ENCODE assay signal across 16 cellular contexts in genomic region chr12:122348505-122348904, GRCh38.
DNase-seq lines count a peak whose midpoint lies in the region; ATAC-seq and TF ChIP-seq lines count a peak whose summit lies in the region.
"Had no signal": no experiment of that assay in that cellular context is flagged by ENCODE, and none has a peak within 500 bp of the region (broad histone marks: within the 10 kb centered on the region; RNA-seq: fewer than 3 reads in every experiment).

No MANE protein-coding gene starts in this region.

- no peaks in the 10 kb centered on the region; the same call in none of the 2 replicates for H3K36me3 ChIP-seq in HAP-1 (replicated peaks)

- peak; percentile 25 for ATAC-seq in left colon
- ATAC-seq: CD8-positive, alpha-beta T cell; GM23338 had no signal

- H3K4me1 ChIP-seq in HAP-1, result peaks cover 15% of the 10 kb centered on the region
- H3K4me1 ChIP-seq: BLaER1 had no signal

- H3K27ac ChIP-seq in 22Rv1, result peak overlapping the region; percentile 0; the same call in 1 of the 2 replicates
- H3K27ac ChIP-seq: BLaER1, C4-2B had no signal

- in situ Hi-C loops in HAP-1 (cut with MboI; ENCODE audit: low sequenced_read_pairs), result no loop called here

- TF ChIP-seq CTCF in 22Rv1 (IDR thresholded peaks at IDR 0.05), result no peak

- intact Hi-C loops in left colon (cut with DNase I, micrococcal nuclease), result no loop called here

- DNase-seq in HAP-1 (ENCODE audit: low spot score in 2 of 2) (peak; percentile 12 to 18), left colon (no peak), T-helper 2 cell (no peak), kidney glomerular epithelial cell (lab: John Stamatoyannopoulos, UW) (no peak)
- no peak for DNase-seq in stimulated activated CD4-positive, alpha-beta T cell treated with anti-CD3 and anti-CD28 coated beads, Interleukin-4, amount 100 ng/mL, for 1 hour
- DNase-seq: CD4-positive, CD25-positive, alpha-beta regulatory T cell; CD8-positive, alpha-beta T cell; DMS153; DND-41; H9; HFFc6 had no signal

- no peaks in the 10 kb centered on the region for H3K9me3 ChIP-seq in HAP-1
- H3K9me3 ChIP-seq: BLaER1, Caco-2 had no signal

- H3K27me3 ChIP-seq in HAP-1 (ENCODE audit: low read depth), result no peaks in the 10 kb centered on the region
- H3K27me3 ChIP-seq: BLaER1 had no signal

- no peak overlapping the region for H3K4me3 ChIP-seq in HAP-1
- H3K4me3 ChIP-seq: BLaER1, GM23338 had no signal

Comparison
In these comparisons a context has a peak if more than half of its experiments do, and no peak if none do; other contexts are left out.
1. DNase-seq: peak in HAP-1 (2 of 2); none in left colon (0 of 2), T-helper 2 cell (0 of 5), kidney glomerular epithelial cell (single experiment) and stimulated activated CD4-positive, alpha-beta T cell treated with anti-CD3 and anti-CD28 coated beads, Interleukin-4, amount 100 ng/mL, for 1 hour (single experiment).